10 cellular contexts compared by ENCODE assay signal in genomic region chr6:3706547-3707467, GRCh38.
"Had no signal": no experiment of that assay in that cellular context is flagged by ENCODE, and none has a peak within 500 bp of the region (broad histone marks: within the 10 kb centered on the region; RNA-seq: fewer than 3 reads in every experiment).

No MANE protein-coding gene starts in this region.

- H3K4me1 ChIP-seq: ascending aorta had no signal

- H3K9me3 Mint-ChIP-seq: activated naive CD4-positive, alpha-beta T cell treated with anti-CD3 and anti-CD28 coated beads, Interleukin-2, amount 10 ng/mL, durations not matched to agents 7 days and 5 days; activated T-helper 2 cell treated with anti-CD3 and anti-CD28 coated beads, Interferon-gamma antibody, Interleukin-2, Interleukin-4, amounts not matched to agents 10 μg/mL and 5 μg/mL and 100 μg/mL, durations not matched to agents 14 hours and 24 hours and 36 hours had no signal

- H3K27ac Mint-ChIP-seq: activated naive CD4-positive, alpha-beta T cell treated with anti-CD3 and anti-CD28 coated beads, Interleukin-2, amount 10 ng/mL, durations not matched to agents 7 days and 5 days; activated T-helper 2 cell treated with anti-CD3 and anti-CD28 coated beads, Interferon-gamma antibody, Interleukin-2, Interleukin-4, amounts not matched to agents 10 μg/mL and 5 μg/mL and 100 μg/mL, durations not matched to agents 14 hours and 24 hours and 36 hours had no signal

- DNase-seq: activated naive CD4-positive, alpha-beta T cell treated with anti-CD3 and anti-CD28 coated beads, Interleukin-2, amount 10 ng/mL, durations not matched to agents 7 days and 5 days; hippocampal formation; kidney; ovary; stimulated activated CD4-positive, alpha-beta T cell treated with anti-CD3 and anti-CD28 coated beads, Interleukin-1b, Interleukin-23, amount 100 ng/mL, for 48 hours; SW 1271 had no signal

- H3K27me3 ChIP-seq: ascending aorta, ovary, SJSA1 had no signal

- H3K36me3 ChIP-seq: ovary, SJSA1 had no signal

- H3K4me3 Mint-ChIP-seq: activated naive CD4-positive, alpha-beta T cell treated with anti-CD3 and anti-CD28 coated beads, Interleukin-2, amount 10 ng/mL, durations not matched to agents 7 days and 5 days had no signal

- H3K9me3 ChIP-seq: ascending aorta, ovary, SJSA1 had no signal

- H3K4me3 ChIP-seq: ascending aorta, ovary, SJSA1 had no signal

- H3K4me1 Mint-ChIP-seq: activated naive CD4-positive, alpha-beta T cell treated with anti-CD3 and anti-CD28 coated beads, Interleukin-2, amount 10 ng/mL, durations not matched to agents 7 days and 5 days had no signal

- ATAC-seq: activated CD4-positive, CD25-positive, alpha-beta regulatory T cell treated with anti-CD3 and anti-CD28 coated beads, Interleukin-2, amount 50 U/mL, for 24 hours had no signal

- H3K27ac ChIP-seq: ascending aorta, ovary, SJSA1 had no signal

- H3K36me3 Mint-ChIP-seq: activated naive CD4-positive, alpha-beta T cell treated with anti-CD3 and anti-CD28 coated beads, Interleukin-2, amount 10 ng/mL, durations not matched to agents 7 days and 5 days had no signal
